In genomic region chr5:176857514-176858273, GRCh38 we compare ENCODE assay signal across 20 cellular contexts. TPM values are rescaled to one million over a fixed set of nuclear protein-coding genes. Genes with fewer than 3 reads are reported as not detected.
A peak's percentile ranks its signal among the peaks of the same experiment; 100 is the strongest.
DNase-seq lines count a peak whose midpoint lies in the region; ATAC-seq, FAIRE-seq and TF ChIP-seq lines count a peak whose summit lies in the region.
"Had no signal": no experiment of that assay in that cellular context is flagged by ENCODE, and none has a peak within 500 bp of the region (broad histone marks: within the 10 kb centered on the region; RNA-seq: fewer than 3 reads in every experiment).

No MANE protein-coding gene starts in this region.

- H3K4me3 ChIP-seq in kidney (ENCODE audit: low read length in 2 of 2): no peak overlapping the region
- H3K4me3 ChIP-seq: A549, BLaER1, GM12878, GM23338 had no signal

- H3K4me1 ChIP-seq in kidney (ENCODE audit: control insufficient read depth in 1 of 2, insufficient read depth in 1 of 2, low read depth in 1 of 2, low read length in 2 of 2): no peaks in the 10 kb centered on the region
- H3K4me1 ChIP-seq: A549 had no signal

- H3K27me3 Mint-ChIP-seq in WTC11 (ENCODE audit: low read depth): no peaks in the 10 kb centered on the region
- peaks cover 13% of the 10 kb centered on the region for H3K27me3 Mint-ChIP-seq in type B pancreatic cell
- peaks cover 29% of the 10 kb centered on the region for H3K27me3 Mint-ChIP-seq in T-helper 17 cell

- H3K9me3 Mint-ChIP-seq in WTC11 (no peaks in the 10 kb centered on the region), type B pancreatic cell (no peaks in the 10 kb centered on the region)
- H3K9me3 Mint-ChIP-seq: GM23338 had no signal

- CTCF ChIA-PET in WTC11 (lab: Charles Lee): interaction anchor here (1.3 to 2.0 kb wide), 2 partner anchors 13 to 197 kb away, joined by 4 to 9 read pairs; no protein-coding TSS in a partner anchor

- no peak for ATAC-seq in Right ventricle myocardium inferior
- no peak for ATAC-seq in left cardiac atrium
- ATAC-seq in WTC11: no peak
- no peak for ATAC-seq in T-helper 17 cell
- ATAC-seq: A549, GM12878, GM23338, HCT116 had no signal

- H3K27ac ChIP-seq in kidney (ENCODE audit: low read depth in 2 of 2, low read length in 2 of 2): no peak overlapping the region
- H3K27ac ChIP-seq: 22Rv1, A549, BLaER1 had no signal

- no peak for FAIRE-seq in kidney (lab: Jason Lieb, UNC)
- FAIRE-seq: A549, GM12878 had no signal

- no peak for TF ChIP-seq POLR2A in erythroblast (IDR thresholded peaks at IDR 0.05; ENCODE audit: low read length)

- H3K9ac ChIP-seq in kidney (ENCODE audit: low read length in 2 of 2): no peak overlapping the region
- H3K9ac ChIP-seq: BLaER1 had no signal

- peak; percentile 46 for DNase-seq in Right ventricle myocardium inferior (ENCODE audit: missing footprints)
- DNase-seq in left cardiac atrium: no peak
- DNase-seq in WTC11 (ENCODE audit: low spot score): no peak
- DNase-seq in kidney: peak; percentile 68
- DNase-seq in type B pancreatic cell (ENCODE audit: extremely low spot score, unreplicated experiment): no peak
- no peak for DNase-seq in T-helper 17 cell
- DNase-seq in erythroblast (lab: John Stamatoyannopoulos, UW): no peak
- DNase-seq: CD4-positive, alpha-beta memory T cell; DND-41; EL; H7 had no signal

- H3K27ac Mint-ChIP-seq in WTC11 (peak overlapping the region; percentile 44; the same call in 1 of the 2 replicates), type B pancreatic cell (no peak overlapping the region), T-helper 17 cell (no peak overlapping the region)
- H3K27ac Mint-ChIP-seq: GM23338 had no signal

- no peaks in the 10 kb centered on the region for H3K36me3 Mint-ChIP-seq in WTC11
- no peaks in the 10 kb centered on the region for H3K36me3 Mint-ChIP-seq in type B pancreatic cell
- H3K36me3 Mint-ChIP-seq in T-helper 17 cell (ENCODE audit: low read depth): no peaks in the 10 kb centered on the region
- H3K36me3 Mint-ChIP-seq: CD14-positive monocyte; CD4-positive, alpha-beta memory T cell had no signal

- H3K4me3 Mint-ChIP-seq in WTC11 (no peak overlapping the region), type B pancreatic cell (no peak overlapping the region), T-helper 17 cell (no peak overlapping the region)
- H3K4me3 Mint-ChIP-seq: CD4-positive, alpha-beta memory T cell; GM23338 had no signal

- intact Hi-C loops in Right ventricle myocardium inferior (cut with DNase I): no loop called here
- intact Hi-C loops in left cardiac atrium (cut with DNase I): no loop called here
- intact Hi-C loops in kidney (cut with DNase I): no loop called here

- H3K4me1 Mint-ChIP-seq in WTC11: peaks cover 3% of the 10 kb centered on the region
- H3K4me1 Mint-ChIP-seq in type B pancreatic cell (ENCODE audit: unreplicated experiment): no peaks in the 10 kb centered on the region
- peaks cover 6% of the 10 kb centered on the region for H3K4me1 Mint-ChIP-seq in T-helper 17 cell
- H3K4me1 Mint-ChIP-seq: CD14-positive monocyte; CD4-positive, alpha-beta memory T cell had no signal

- no peaks in the 10 kb centered on the region for H3K9me3 ChIP-seq in kidney (ENCODE audit: control insufficient read depth in 1 of 2, low read length in 2 of 2)
- no peaks in the 10 kb centered on the region for H3K9me3 ChIP-seq in T-helper 17 cell (ENCODE audit: control insufficient read depth, low read length, poor library complexity, severe bottlenecking)
- H3K9me3 ChIP-seq: A549, BLaER1 had no signal

- no peak for TF ChIP-seq CTCF in WTC11 (IDR thresholded peaks at IDR 0.05)
- no peak for TF ChIP-seq CTCF in kidney (IDR thresholded peaks at IDR 0.05; ENCODE audit: borderline replicate concordance, extremely low read depth, insufficient read depth)
- TF ChIP-seq CTCF in type B pancreatic cell (conservative IDR thresholded peaks at IDR 0.05): no peak

- H3K36me3 ChIP-seq in kidney (ENCODE audit: control insufficient read depth in 1 of 2, insufficient read depth in 2 of 2, low read length in 2 of 2): no peaks in the 10 kb centered on the region
- H3K36me3 ChIP-seq: BLaER1 had no signal

- POLR2A ChIA-PET in WTC11 (lab: Charles Lee): no interaction called here

TF ChIP-seq in WTC11, 78 proteins besides CTCF, POLR2A, EP300 and RAD21:
- no peak for TF ChIP-seq HMGA2 (CRISPR knock-in tag; IDR thresholded peaks at IDR 0.05)
- TF ChIP-seq MXD4 (CRISPR knock-in tag; IDR thresholded peaks at IDR 0.05; ENCODE audit: borderline replicate concordance): no peak
- no peak for TF ChIP-seq TEAD1 (CRISPR knock-in tag; IDR thresholded peaks at IDR 0.05)
- TF ChIP-seq STAT6 (CRISPR knock-in tag; conservative IDR thresholded peaks at IDR 0.05; ENCODE audit: low read depth): no peak
- no peak for TF ChIP-seq JUN (CRISPR knock-in tag; IDR thresholded peaks at IDR 0.05)
- TF ChIP-seq PRRX2 (CRISPR knock-in tag; IDR thresholded peaks at IDR 0.05): no peak
- TF ChIP-seq SMAD4 (CRISPR knock-in tag; IDR thresholded peaks at IDR 0.05): no peak
- no peak for TF ChIP-seq NFATC4 (CRISPR knock-in tag; IDR thresholded peaks at IDR 0.05)
- no peak for TF ChIP-seq CDX4 (CRISPR knock-in tag; IDR thresholded peaks at IDR 0.05; ENCODE audit: borderline replicate concordance)
- no peak for TF ChIP-seq RELA (CRISPR knock-in tag; IDR thresholded peaks at IDR 0.05; ENCODE audit: borderline replicate concordance)

RNA-seq across cellular contexts. Expression of gene HK3, which starts 41.5 kb away (rescaled TPM):
- total RNA-seq in Right ventricle myocardium inferior (6.4 TPM), left cardiac atrium (10 to 100 TPM in 1 of 2 donors, 1 to 10 TPM in 1; 9.2 to 16.8 TPM), WTC11 (2021) (0.17 to 0.18 TPM in 2 of 3 replicates, not detected in the other), kidney (21.2 TPM), type B pancreatic cell (ENCODE audit: low replicate concordance) (0.77 TPM in 1 of 2 replicates, not detected in the other), T-helper 17 cell (1 to 10 TPM; 1.2 to 4.6 TPM)
- 2.0 TPM for polyA plus RNA-seq in kidney (ENCODE audit: insufficient read depth, low read depth, low replicate concordance)
- total RNA-seq: G401, GM23338, H7, HT-29 had no signal
- polyA plus RNA-seq: CD4-positive, alpha-beta memory T cell; GM23338 had no signal

RNA-seq across cellular contexts. Expression of gene UNC5A, which starts 47.3 kb away (rescaled TPM):
- 0.08 TPM for total RNA-seq in Right ventricle myocardium inferior
- under 1 TPM; 0.35 to 0.50 TPM for total RNA-seq in left cardiac atrium
- total RNA-seq in WTC11 (2021): 7.9 to 10.2 TPM (median 9.4 TPM) in 3 replicates
- total RNA-seq in kidney: 1.5 TPM
- polyA plus RNA-seq in kidney (ENCODE audit: insufficient read depth, low read depth, low replicate concordance): not detected
- 1.4 and 1.7 TPM in 2 replicates for total RNA-seq in type B pancreatic cell (ENCODE audit: low replicate concordance)
- total RNA-seq in T-helper 17 cell: not detected
- total RNA-seq: CD4-positive, alpha-beta memory T cell; G401; GM12878 had no signal
- polyA plus RNA-seq: CD4-positive, alpha-beta memory T cell; GM12878 had no signal

Comparison
In these comparisons a context has a peak if more than half of its experiments do, and no peak if none do; other contexts are left out.
1. DNase-seq: peak in Right ventricle myocardium inferior (single experiment) and kidney (single experiment); none in left cardiac atrium (single experiment), WTC11 (single experiment), type B pancreatic cell (single experiment), T-helper 17 cell (0 of 3) and erythroblast (0 of 2).